19 cellular contexts compared by ENCODE assay signal in genomic region chr3:187265461-187265955, GRCh38. TPM values are rescaled to one million over a fixed set of nuclear protein-coding genes. Genes with fewer than 3 reads are reported as not detected.
DNase-seq lines count a peak whose midpoint lies in the region; ATAC-seq, FAIRE-seq and TF ChIP-seq lines count a peak whose summit lies in the region.
"Had no signal": no experiment of that assay in that cellular context is flagged by ENCODE, and none has a peak within 500 bp of the region (broad histone marks: within the 10 kb centered on the region; RNA-seq: fewer than 3 reads in every experiment).

No MANE protein-coding gene starts in this region.

- intact Hi-C loops in activated CD4-positive, alpha-beta memory T cell treated with anti-CD3 and anti-CD28 coated beads for 36 hours (cut with micrococcal nuclease) = no loop called here

- H3K36me3 ChIP-seq in astrocyte (ENCODE audit: insufficient read depth, low read length) (no peaks in the 10 kb centered on the region), hepatocyte (replicated peaks; ENCODE audit: insufficient read depth, low read depth) (no peaks in the 10 kb centered on the region)
- H3K36me3 ChIP-seq: esophagus squamous epithelium had no signal

- TF ChIP-seq CTCF in astrocyte (IDR thresholded peaks at IDR 0.05; ENCODE audit: insufficient read depth, low read depth, low read length) (no peak), hepatocyte (IDR thresholded peaks at IDR 0.05; ENCODE audit: poor library complexity) (no peak)

- ATAC-seq in HG02938 (IDR thresholded peaks at IDR 0.05; ENCODE audit: unreplicated experiment) (no peak), GM21367 (IDR thresholded peaks at IDR 0.05; ENCODE audit: unreplicated experiment) (no peak)

- DNase-seq in ELR (ENCODE audit: low read depth) = peak; percentile 30
- no peak for DNase-seq in astrocyte (ENCODE audit: low read depth)
- DNase-seq in hepatocyte (ENCODE audit: low spot score) = peak; percentile 17
- peak; percentile 88 for DNase-seq in pulmonary artery endothelial cell (ENCODE audit: low read depth, low spot score)
- no peak for DNase-seq in NCI-H82 (lab: John Stamatoyannopoulos, UW)
- no peak for DNase-seq in activated CD4-positive, alpha-beta memory T cell treated with anti-CD3 and anti-CD28 coated beads for 36 hours
- DNase-seq: activated CD8-positive, alpha-beta memory T cell treated with anti-CD3 and anti-CD28 coated beads, Interleukin-2, amount 50 U/mL, for 4 hours; activated gamma-delta T cell treated with Interleukin-2 at 50 U/mL for 16 hours; esophagus squamous epithelium; midbrain; NCI-H1048; NCI-H2107; occipital lobe had no signal

- H3K9me3 ChIP-seq in astrocyte (ENCODE audit: insufficient read depth, low read depth, low read length) (peaks cover 7% of the 10 kb centered on the region), hepatocyte (ENCODE audit: low read depth) (peaks cover 5% of the 10 kb centered on the region)

- H4K20me1 ChIP-seq in astrocyte (ENCODE audit: insufficient read depth, low read length) (no peaks in the 10 kb centered on the region), hepatocyte (ENCODE audit: insufficient read depth, poor library complexity, severe bottlenecking) (no peaks in the 10 kb centered on the region)

- 74% methylated on average over 2 of the region's 2 CpGs for WGBS in hepatocyte (ENCODE audit: low lambda C conversion rate, missing lambda C conversion rate)

- CTCF ChIA-PET in activated CD4-positive, alpha-beta memory T cell treated with anti-CD3 and anti-CD28 coated beads for 36 hours (lab: Charles Lee) = interaction anchor here (0.8 kb wide), 1 partner anchor 414 kb away, joined by 3 read pairs; no protein-coding TSS in a partner anchor

- no peak overlapping the region for H3K4me3 Mint-ChIP-seq in astrocyte (ENCODE audit: unreplicated experiment)
- no peak overlapping the region for H3K4me3 Mint-ChIP-seq in activated CD4-positive, alpha-beta memory T cell treated with anti-CD3 and anti-CD28 coated beads for 36 hours
- H3K4me3 Mint-ChIP-seq: stimulated activated naive CD8-positive, alpha-beta T cell treated with anti-CD3 and anti-CD28 coated beads, Interleukin-15, Interleukin-2, amounts not matched to agents 100 ng/mL and 50 ng/mL, for 24 hours; T-helper 1 cell treated with Interleukin-12 subunit alpha and Interleukin-12 subunit beta and Interleukin-4 antibody, amounts not matched to agents 30 μg/mL and 1 μg/mL, for 36 hours had no signal

- H3K9ac ChIP-seq in astrocyte (ENCODE audit: low read length) = no peak overlapping the region

- H3K4me3 ChIP-seq in astrocyte (ENCODE audit: insufficient read depth, low read depth, low read length) (no peak overlapping the region), hepatocyte (no peak overlapping the region)
- H3K4me3 ChIP-seq: esophagus squamous epithelium had no signal

- no peaks in the 10 kb centered on the region for H3K9me2 ChIP-seq in hepatocyte (replicated peaks; ENCODE audit: insufficient read depth)

- no peak for FAIRE-seq in astrocyte (lab: Jason Lieb, UNC)
- FAIRE-seq: G401.6, GM12892 had no signal

- no peak overlapping the region for H3K27ac ChIP-seq in astrocyte (ENCODE audit: low read depth, low read length)
- peak overlapping the region; percentile 77 for H3K27ac ChIP-seq in hepatocyte

- peak overlapping the region; percentile 85 for H3K27ac Mint-ChIP-seq in astrocyte (ENCODE audit: unreplicated experiment)
- no peak overlapping the region for H3K27ac Mint-ChIP-seq in activated CD4-positive, alpha-beta memory T cell treated with anti-CD3 and anti-CD28 coated beads for 36 hours
- H3K27ac Mint-ChIP-seq: stimulated activated naive CD8-positive, alpha-beta T cell treated with anti-CD3 and anti-CD28 coated beads, Interleukin-15, Interleukin-2, amounts not matched to agents 100 ng/mL and 50 ng/mL, for 24 hours; T-helper 1 cell treated with Interleukin-12 subunit alpha and Interleukin-12 subunit beta and Interleukin-4 antibody, amounts not matched to agents 30 μg/mL and 1 μg/mL, for 36 hours had no signal

- H3K4me2 ChIP-seq in astrocyte (ENCODE audit: low read length) (peak overlapping the region; percentile 49), hepatocyte (peak overlapping the region; percentile 26)

- H2AFZ ChIP-seq in astrocyte (ENCODE audit: low read depth, low read length) (no peak overlapping the region), hepatocyte (no peak overlapping the region)

- peaks cover 34% of the 10 kb centered on the region for H3K4me1 Mint-ChIP-seq in astrocyte (ENCODE audit: low read depth, unreplicated experiment)
- H3K4me1 Mint-ChIP-seq in activated CD4-positive, alpha-beta memory T cell treated with anti-CD3 and anti-CD28 coated beads for 36 hours (ENCODE audit: low read depth) = no peaks in the 10 kb centered on the region

- H3K36me3 Mint-ChIP-seq in astrocyte (ENCODE audit: low read depth, unreplicated experiment) = no peaks in the 10 kb centered on the region
- H3K36me3 Mint-ChIP-seq in activated CD4-positive, alpha-beta memory T cell treated with anti-CD3 and anti-CD28 coated beads for 36 hours = no peaks in the 10 kb centered on the region

- H3K4me1 ChIP-seq in astrocyte (ENCODE audit: insufficient read depth, low read length) (peaks cover 25% of the 10 kb centered on the region), hepatocyte (ENCODE audit: insufficient read depth) (peaks cover 29% of the 10 kb centered on the region)

- no peaks in the 10 kb centered on the region for H3K79me2 ChIP-seq in astrocyte (ENCODE audit: insufficient read depth, low read length)
- H3K79me2 ChIP-seq in hepatocyte = no peaks in the 10 kb centered on the region

- peaks cover 13% of the 10 kb centered on the region for H3K9me3 Mint-ChIP-seq in astrocyte (ENCODE audit: unreplicated experiment)
- peaks cover 13% of the 10 kb centered on the region for H3K9me3 Mint-ChIP-seq in activated CD4-positive, alpha-beta memory T cell treated with anti-CD3 and anti-CD28 coated beads for 36 hours

- POLR2A ChIA-PET in activated CD4-positive, alpha-beta memory T cell treated with anti-CD3 and anti-CD28 coated beads for 36 hours (lab: Charles Lee) = no interaction called here

- H3K27me3 Mint-ChIP-seq in astrocyte (ENCODE audit: low read depth, unreplicated experiment) = no peaks in the 10 kb centered on the region
- H3K27me3 Mint-ChIP-seq in activated CD4-positive, alpha-beta memory T cell treated with anti-CD3 and anti-CD28 coated beads for 36 hours = peaks cover 12% of the 10 kb centered on the region

- H3K27me3 ChIP-seq in astrocyte (ENCODE audit: insufficient read depth, low read length) (no peaks in the 10 kb centered on the region), hepatocyte (no peaks in the 10 kb centered on the region)

RNA-seq across cellular contexts. Expression of gene MASP1, which starts 26.0 kb away (rescaled TPM):
- total RNA-seq in astrocyte (0.62 and 0.79 TPM in 2 replicates), hepatocyte (25.1 and 29.0 TPM in 2 replicates), pulmonary artery endothelial cell (0.20 and 0.46 TPM in 2 replicates)
- 18.1 and 23.3 TPM in 2 replicates for polyA plus RNA-seq in hepatocyte
- not detected for total RNA-seq in activated CD4-positive, alpha-beta memory T cell treated with anti-CD3 and anti-CD28 coated beads for 36 hours

Comparison
In these comparisons a context has a peak if more than half of its experiments do, and no peak if none do; other contexts are left out.
1. DNase-seq: peak in ELR (single experiment), hepatocyte (single experiment) and pulmonary artery endothelial cell (single experiment); none in astrocyte (single experiment), NCI-H82 (single experiment) and activated CD4-positive, alpha-beta memory T cell treated with anti-CD3 and anti-CD28 coated beads for 36 hours (single experiment).
2. RNA of gene MASP1, which starts 26.0 kb away (total RNA-seq): 25.1 to 29.0 TPM in hepatocyte; 0.62 to 0.79 TPM in astrocyte, 0.20 to 0.46 TPM in pulmonary artery endothelial cell and not detected in activated CD4-positive, alpha-beta memory T cell treated with anti-CD3 and anti-CD28 coated beads for 36 hours; every median in the first group is over 10 times any median in the second.